Comparison of ENCODE assay signal across 1 cellular context in genomic region chr22:36143066-36143815, GRCh38.
TF ChIP-seq lines count a peak whose summit lies in the region.

No MANE protein-coding gene starts in this region.

TF ChIP-seq in HepG2, 621 proteins besides CTCF, POLR2A, EP300 and RAD21 (continued from another document and continues in another):
- no peak for TF ChIP-seq GMEB2 (CRISPR knock-in tag; IDR thresholded peaks at IDR 0.05; ENCODE audit: low read depth)
- no peak for TF ChIP-seq ISL2 (CRISPR knock-in tag; IDR thresholded peaks at IDR 0.05)
- no peak for TF ChIP-seq ZNF678 (CRISPR knock-in tag; IDR thresholded peaks at IDR 0.05)
- no peak for TF ChIP-seq DR1 (CRISPR knock-in tag; IDR thresholded peaks at IDR 0.05)
- no peak for TF ChIP-seq FOXP4 (CRISPR knock-in tag; IDR thresholded peaks at IDR 0.05)
- no peak for TF ChIP-seq KLF16 (CRISPR knock-in tag; IDR thresholded peaks at IDR 0.05)
- no peak for TF ChIP-seq ZNF430 (CRISPR knock-in tag; IDR thresholded peaks at IDR 0.05)
- TF ChIP-seq PAXIP1 (CRISPR knock-in tag; conservative IDR thresholded peaks at IDR 0.05) = 0 out of 2 replicates have a peak, but pooled peaks have one; percentile 40
- no peak for TF ChIP-seq MXD3 (CRISPR knock-in tag; IDR thresholded peaks at IDR 0.05)
- no peak for TF ChIP-seq NR2F6 (IDR thresholded peaks at IDR 0.05)
- TF ChIP-seq NR2F6 (CRISPR knock-in tag; IDR thresholded peaks at IDR 0.05) = peak; percentile 39; the same call in 1 of the 2 replicates
- no peak for TF ChIP-seq NFATC3 (CRISPR knock-in tag; IDR thresholded peaks at IDR 0.05)
- no peak for TF ChIP-seq DMTF1 (CRISPR knock-in tag; IDR thresholded peaks at IDR 0.05)
- 0 out of 4 replicates have a peak, but pooled peaks have one; percentile 18 to 28 for TF ChIP-seq NR2F1 (CRISPR knock-in tag; IDR thresholded peaks at IDR 0.05)
- no peak for TF ChIP-seq MNT (IDR thresholded peaks at IDR 0.05)
- TF ChIP-seq ZNF639 (CRISPR knock-in tag; conservative IDR thresholded peaks at IDR 0.05) = no peak
- no peak for TF ChIP-seq ZNF317 (CRISPR knock-in tag; IDR thresholded peaks at IDR 0.05)
- TF ChIP-seq ZNF572 (CRISPR knock-in tag; IDR thresholded peaks at IDR 0.05) = no peak
- TF ChIP-seq ZMYM2 (CRISPR knock-in tag; IDR thresholded peaks at IDR 0.05) = no peak
- no peak for TF ChIP-seq ZNF292 (CRISPR knock-in tag; IDR thresholded peaks at IDR 0.05; ENCODE audit: borderline replicate concordance, low read depth)
- TF ChIP-seq FOSL1 (CRISPR knock-in tag; IDR thresholded peaks at IDR 0.05; ENCODE audit: borderline replicate concordance) = no peak
- TF ChIP-seq MED8 (CRISPR knock-in tag; IDR thresholded peaks at IDR 0.05; ENCODE audit: insufficient replicate concordance) = no peak
- no peak for TF ChIP-seq CENPX (CRISPR knock-in tag; IDR thresholded peaks at IDR 0.05)
- TF ChIP-seq, protein P1, sequence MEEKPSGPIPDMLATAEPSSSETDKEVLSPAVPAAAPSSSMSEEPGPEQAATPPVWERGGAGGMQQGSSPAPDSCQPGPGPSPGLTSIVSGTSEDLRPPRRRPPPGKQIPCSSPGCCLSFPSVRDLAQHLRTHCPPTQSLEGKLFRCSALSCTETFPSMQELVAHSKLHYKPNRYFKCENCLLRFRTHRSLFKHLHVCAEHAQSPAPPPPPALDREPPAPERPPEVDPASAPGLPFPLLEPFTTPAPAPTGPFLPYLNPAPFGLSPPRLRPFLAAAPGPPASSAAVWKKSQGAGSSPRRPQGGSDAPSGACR (CRISPR knock-in tag; IDR thresholded peaks at IDR 0.05) = no peak
- no peak for TF ChIP-seq U2AF1 (optimal IDR thresholded peaks at IDR 0.05; ENCODE audit: low read depth, low read length)
- TF ChIP-seq THAP7 (CRISPR knock-in tag; IDR thresholded peaks at IDR 0.05) = no peak
- peak; percentile 77; the same call in 1 of the 2 replicates for TF ChIP-seq NCOR1 (IDR thresholded peaks at IDR 0.05; ENCODE audit: borderline replicate concordance, low read length)
- TF ChIP-seq ZNF746 (CRISPR knock-in tag; IDR thresholded peaks at IDR 0.05) = no peak
- TF ChIP-seq MIER3 (CRISPR knock-in tag; IDR thresholded peaks at IDR 0.05; ENCODE audit: borderline replicate concordance) = no peak
- no peak for TF ChIP-seq ZNF30 (CRISPR knock-in tag; IDR thresholded peaks at IDR 0.05)
- TF ChIP-seq HOXA7 (CRISPR knock-in tag; IDR thresholded peaks at IDR 0.05) = no peak
- no peak for TF ChIP-seq PITX1 (CRISPR knock-in tag; IDR thresholded peaks at IDR 0.05)
- no peak for TF ChIP-seq GZF1 (CRISPR knock-in tag; IDR thresholded peaks at IDR 0.05)
- peak; percentile 72; the same call in 1 of the 2 replicates for TF ChIP-seq HIC2 (CRISPR knock-in tag; IDR thresholded peaks at IDR 0.05; ENCODE audit: low read depth)
- no peak for TF ChIP-seq ZNF720 (CRISPR knock-in tag; IDR thresholded peaks at IDR 0.05)
- no peak for TF ChIP-seq NFIB (CRISPR knock-in tag; IDR thresholded peaks at IDR 0.05; ENCODE audit: borderline replicate concordance)
- TF ChIP-seq GATAD1 (CRISPR knock-in tag; IDR thresholded peaks at IDR 0.05) = no peak
- no peak for TF ChIP-seq PAF1 (CRISPR knock-in tag; IDR thresholded peaks at IDR 0.05)
- TF ChIP-seq, protein P2, sequence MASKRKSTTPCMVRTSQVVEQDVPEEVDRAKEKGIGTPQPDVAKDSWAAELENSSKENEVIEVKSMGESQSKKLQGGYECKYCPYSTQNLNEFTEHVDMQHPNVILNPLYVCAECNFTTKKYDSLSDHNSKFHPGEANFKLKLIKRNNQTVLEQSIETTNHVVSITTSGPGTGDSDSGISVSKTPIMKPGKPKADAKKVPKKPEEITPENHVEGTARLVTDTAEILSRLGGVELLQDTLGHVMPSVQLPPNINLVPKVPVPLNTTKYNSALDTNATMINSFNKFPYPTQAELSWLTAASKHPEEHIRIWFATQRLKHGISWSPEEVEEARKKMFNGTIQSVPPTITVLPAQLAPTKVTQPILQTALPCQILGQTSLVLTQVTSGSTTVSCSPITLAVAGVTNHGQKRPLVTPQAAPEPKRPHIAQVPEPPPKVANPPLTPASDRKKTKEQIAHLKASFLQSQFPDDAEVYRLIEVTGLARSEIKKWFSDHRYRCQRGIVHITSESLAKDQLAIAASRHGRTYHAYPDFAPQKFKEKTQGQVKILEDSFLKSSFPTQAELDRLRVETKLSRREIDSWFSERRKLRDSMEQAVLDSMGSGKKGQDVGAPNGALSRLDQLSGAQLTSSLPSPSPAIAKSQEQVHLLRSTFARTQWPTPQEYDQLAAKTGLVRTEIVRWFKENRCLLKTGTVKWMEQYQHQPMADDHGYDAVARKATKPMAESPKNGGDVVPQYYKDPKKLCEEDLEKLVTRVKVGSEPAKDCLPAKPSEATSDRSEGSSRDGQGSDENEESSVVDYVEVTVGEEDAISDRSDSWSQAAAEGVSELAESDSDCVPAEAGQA (IDR thresholded peaks at IDR 0.05; ENCODE audit: low read depth) = no peak
- TF ChIP-seq, protein P2 (CRISPR knock-in tag; IDR thresholded peaks at IDR 0.05; ENCODE audit: borderline replicate concordance) = no peak
